In genomic region chr2:54570321-54570881, GRCh38 we compare ENCODE assay signal across 8 cellular contexts.
DNase-seq lines count a peak whose midpoint lies in the region; ATAC-seq, FAIRE-seq and TF ChIP-seq lines count a peak whose summit lies in the region.

No MANE protein-coding gene starts in this region.

- TF ChIP-seq CTCF in right atrium auricular region (IDR thresholded peaks at IDR 0.05) (no peak), body of pancreas (IDR thresholded peaks at IDR 0.05) (no peak), foreskin fibroblast (IDR thresholded peaks at IDR 0.05; ENCODE audit: low read depth, low read length) (no peak)

- H3K4me1 ChIP-seq in right atrium auricular region (peaks cover 0 to 81% of the 10 kb centered on the region in 2 donors), body of pancreas (peaks cover 95% of the 10 kb centered on the region), mucosa of stomach (ENCODE audit: control insufficient read depth, insufficient read depth, low read length) (peaks cover 75% of the 10 kb centered on the region)

- H3K9ac ChIP-seq in mucosa of stomach (ENCODE audit: low read length): peak overlapping the region; percentile 55

- no peaks in the 10 kb centered on the region for H3K27me3 ChIP-seq in right atrium auricular region
- no peaks in the 10 kb centered on the region for H3K27me3 ChIP-seq in body of pancreas
- no peaks in the 10 kb centered on the region for H3K27me3 ChIP-seq in mucosa of stomach (ENCODE audit: control insufficient read depth, insufficient read depth, low read length)

- H3K4me3 ChIP-seq in right atrium auricular region: no peak overlapping the region
- no peak overlapping the region for H3K4me3 ChIP-seq in body of pancreas
- no peak overlapping the region for H3K4me3 ChIP-seq in mucosa of stomach (ENCODE audit: low read length)
- no peak overlapping the region for H3K4me3 ChIP-seq in foreskin fibroblast (ENCODE audit: low read depth in 1 of 2, low read length in 2 of 2)

- H3K36me3 ChIP-seq in right atrium auricular region (no peaks in the 10 kb centered on the region), body of pancreas (replicated peaks in 1 of 2; ENCODE audit: insufficient read depth in 1 of 2, low read depth in 2 of 2) (no peaks in the 10 kb centered on the region), mucosa of stomach (ENCODE audit: control insufficient read depth, insufficient read depth, low read length) (no peaks in the 10 kb centered on the region)

- FAIRE-seq in HTR-8/SVneo (lab: Jason Lieb, UNC): no peak

- intact Hi-C loops in Right ventricle myocardium superior (cut with DNase I) (no loop called here), body of pancreas (cut with DNase I) (no loop called here)

- 45 to 49% methylated on average over 5 of the region's 5 CpGs for WGBS in body of pancreas, 2 donors

- no peaks in the 10 kb centered on the region for H3K9me3 ChIP-seq in right atrium auricular region
- H3K9me3 ChIP-seq in body of pancreas: no peaks in the 10 kb centered on the region
- no peaks in the 10 kb centered on the region for H3K9me3 ChIP-seq in mucosa of stomach (ENCODE audit: control insufficient read depth, low read length)

- DNase-seq in right atrium auricular region (ENCODE audit: low spot score) (no peak), Right ventricle myocardium superior (no peak), body of pancreas (no peak), foreskin fibroblast (no peak), ureter (ENCODE audit: low spot score) (no peak), NOMO-1 (lab: John Stamatoyannopoulos, UW; ENCODE audit: unreplicated experiment in 2 of 2) (no peak), HTR-8/SVneo (ENCODE audit: insufficient read length, low spot score) (no peak)

- H3K27ac ChIP-seq in right atrium auricular region: peak overlapping the region; percentile 47 to 77
- H3K27ac ChIP-seq in body of pancreas: peak overlapping the region; percentile 82 to 97 (median 88)

- no peak for TF ChIP-seq POLR2A in body of pancreas (IDR thresholded peaks at IDR 0.05)

- no peak for ATAC-seq in Right ventricle myocardium superior (ENCODE audit: poor library complexity)
- no peak for ATAC-seq in body of pancreas
